In the genomic region with DNA sequence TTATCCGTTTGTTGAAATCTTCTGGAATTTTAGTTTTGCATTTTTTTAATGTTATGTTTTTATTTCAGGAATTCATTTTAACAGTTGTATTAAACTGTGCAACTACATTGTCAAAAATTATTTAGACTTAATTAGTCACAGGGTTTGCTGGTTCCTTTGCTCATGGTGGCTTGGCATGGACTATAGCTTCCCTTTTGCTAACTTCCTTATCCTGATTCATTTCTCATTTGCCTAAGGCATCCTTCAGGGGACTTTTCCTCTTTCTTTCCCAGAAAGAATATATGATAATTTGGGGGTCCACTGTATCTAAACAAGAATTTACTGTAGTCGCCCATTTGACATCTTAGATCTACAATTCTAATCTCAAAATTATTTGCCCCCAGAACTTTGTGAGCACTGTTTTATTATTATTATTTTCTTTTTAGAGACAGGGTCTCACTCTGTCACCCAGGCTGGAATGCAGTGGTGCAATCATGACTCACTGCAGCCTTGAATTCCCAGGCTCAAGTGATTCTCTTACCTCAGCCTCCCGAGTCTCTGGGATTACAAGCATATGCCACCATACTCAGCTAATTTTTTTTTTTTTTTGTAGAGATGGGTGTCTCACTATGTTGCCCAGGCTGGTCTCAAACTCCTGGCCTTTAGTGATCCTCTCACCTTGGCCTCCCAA, we compare ENCODE assay signal across 13 cellular contexts. TPM values are rescaled to one million over a fixed set of nuclear protein-coding genes. Genes with fewer than 3 reads are reported as not detected.
A peak's percentile ranks its signal among the peaks of the same experiment; 100 is the strongest.
DNase-seq lines count a peak whose midpoint lies in the region; ATAC-seq and TF ChIP-seq lines count a peak whose summit lies in the region.
"Had no signal": no experiment of that assay in that cellular context is flagged by ENCODE, and none has a peak within 500 bp of the region (broad histone marks: within the 10 kb centered on the region; RNA-seq: fewer than 3 reads in every experiment).

No MANE protein-coding gene starts in this region.

- TF ChIP-seq CTCF in IMR-90 (conservative IDR thresholded peaks at IDR 0.05; ENCODE audit: low read depth, low read length) = no peak
- TF ChIP-seq CTCF in mammary epithelial cell (conservative IDR thresholded peaks at IDR 0.05 in 1 of 2, IDR thresholded peaks at IDR 0.05 in 1 of 2; ENCODE audit: extremely low read depth in 1 of 2, insufficient read depth in 1 of 2, low read depth in 1 of 2, low read length in 2 of 2) = no peak
- TF ChIP-seq CTCF in WTC11 (IDR thresholded peaks at IDR 0.05) = no peak

- no peak overlapping the region for H2BK15ac ChIP-seq in IMR-90 (ENCODE audit: low read depth, low read length)

- TF ChIP-seq POLR2A in IMR-90 (IDR thresholded peaks at IDR 0.05; ENCODE audit: low read depth, low read length) = no peak

- H3K27me3 ChIP-seq in IMR-90 (ENCODE audit: control insufficient read depth, insufficient read depth, low read length) = no peaks in the 10 kb centered on the region
- H3K27me3 ChIP-seq in mammary epithelial cell (ENCODE audit: insufficient read depth, low read length) = no peaks in the 10 kb centered on the region
- H3K27me3 ChIP-seq in CD4-positive, alpha-beta memory T cell (ENCODE audit: insufficient read depth, low read length) = no peaks in the 10 kb centered on the region
- H3K27me3 ChIP-seq: heart right ventricle had no signal

- no TSS peak for BruUV-seq in IMR-90 (replicated peaks; lab: Mats Ljungman, UMichigan)
- no TSS peak for BruUV-seq in mammary epithelial cell (replicated peaks; lab: Mats Ljungman, UMichigan)

- WGBS in IMR-90 (ENCODE audit: extremely low coverage in 2 of 2, insufficient read length in 1 of 2), 2 experiments = no CpG with 5 or more reads among the region's 3 CpGs
- 62% methylated on average over 3 of the region's 3 CpGs for WGBS in mammary epithelial cell (ENCODE audit: low coverage, missing lambda C conversion rate)

- H3K4ac ChIP-seq in IMR-90 (ENCODE audit: low read depth, low read length) = peak overlapping the region; percentile 2; the same call in 1 of the 2 replicates

- H2BK120ac ChIP-seq in IMR-90 (ENCODE audit: low read depth, low read length) = no peak overlapping the region

- H2BK5ac ChIP-seq in IMR-90 (ENCODE audit: low read depth, low read length, poor library complexity, severe bottlenecking) = peak overlapping the region; percentile 29

- H2AK5ac ChIP-seq in IMR-90 (ENCODE audit: low read depth, low read length) = no peak overlapping the region

- H3K36me3 Mint-ChIP-seq in WTC11 = no peaks in the 10 kb centered on the region
- H3K36me3 Mint-ChIP-seq in CD4-positive, alpha-beta memory T cell = peaks cover 15% of the 10 kb centered on the region in 2 donors

- ATAC-seq in IMR-90 (ENCODE audit: low read depth) = peak; percentile 88
- no peak for ATAC-seq in GM21447 (IDR thresholded peaks at IDR 0.05; ENCODE audit: unreplicated experiment)
- no peak for ATAC-seq in HG02610 (IDR thresholded peaks at IDR 0.05; ENCODE audit: unreplicated experiment)
- ATAC-seq in WTC11 = no peak
- ATAC-seq: heart right ventricle had no signal

- H4K8ac ChIP-seq in IMR-90 (ENCODE audit: low read depth in 2 of 2, low read length in 2 of 2) = no peak overlapping the region

- H3K4me3 ChIP-seq in IMR-90 (ENCODE audit: insufficient read depth, low read depth, low read length) (no peak overlapping the region), mammary epithelial cell (replicated peaks in 1 of 3; ENCODE audit: insufficient read depth in 1 of 3, low read depth in 2 of 3, low read length in 3 of 3) (no peak overlapping the region)
- H3K4me3 ChIP-seq in CD4-positive, alpha-beta memory T cell (ENCODE audit: low read length in 2 of 2) = no peak overlapping the region
- H3K4me3 ChIP-seq: heart right ventricle, thoracic aorta had no signal

- peak; percentile 51 for DNase-seq in CD1c-positive myeloid dendritic cell (ENCODE audit: extremely low spot score)
- DNase-seq in IMR-90 = peak; percentile 82
- DNase-seq in mammary epithelial cell = peak; percentile 59
- DNase-seq in kidney glomerular epithelial cell (lab: John Stamatoyannopoulos, UW) = peak; percentile 18
- no peak for DNase-seq in WTC11 (ENCODE audit: low spot score)
- no peak for DNase-seq in CD4-positive, alpha-beta memory T cell
- DNase-seq: activated T-cell treated with anti-CD3 and anti-CD28 coated beads, Interleukin-2, amount 50 U/mL, for 1 hour; caudate nucleus; heart right ventricle; retina had no signal

- TF ChIP-seq RAD21 in IMR-90 (IDR thresholded peaks at IDR 0.05; ENCODE audit: low read length) = no peak

- no peaks in the 10 kb centered on the region for H3K4me1 Mint-ChIP-seq in WTC11
- H3K4me1 Mint-ChIP-seq in CD4-positive, alpha-beta memory T cell = no peaks in the 10 kb centered on the region

- H3K27ac ChIP-seq in IMR-90 (ENCODE audit: insufficient read depth, low read length) = no peak overlapping the region
- no peak overlapping the region for H3K27ac ChIP-seq in mammary epithelial cell (ENCODE audit: insufficient read depth, low read depth, low read length)
- H3K27ac ChIP-seq in CD4-positive, alpha-beta memory T cell (ENCODE audit: low read depth, low read length) = no peak overlapping the region
- H3K27ac ChIP-seq: thoracic aorta had no signal

- no peak overlapping the region for H3K23ac ChIP-seq in IMR-90 (ENCODE audit: low read depth, low read length)

- no peaks in the 10 kb centered on the region for H3K79me2 ChIP-seq in mammary epithelial cell (ENCODE audit: insufficient read depth, low read length)

- H3K9me3 Mint-ChIP-seq in WTC11 = no peaks in the 10 kb centered on the region
- H3K9me3 Mint-ChIP-seq in CD4-positive, alpha-beta memory T cell = peaks cover 0 to 3% (median 0%) of the 10 kb centered on the region in 8 donors

- POLR2A ChIA-PET in IMR-90 (lab: Charles Lee; ENCODE audit: unreplicated experiment) (no interaction called here), WTC11 (lab: Charles Lee) (no interaction called here)
- POLR2A ChIA-PET in CD4-positive, alpha-beta memory T cell (lab: Charles Lee; ENCODE audit: partially characterized antibody) = no interaction called here

- no peak overlapping the region for H2AK9ac ChIP-seq in IMR-90 (replicated peaks; ENCODE audit: low read depth, low read length, poor library complexity)

- no peaks in the 10 kb centered on the region for H3K9me3 ChIP-seq in IMR-90 (ENCODE audit: control insufficient read depth, insufficient read depth, low read length)
- no peaks in the 10 kb centered on the region for H3K9me3 ChIP-seq in mammary epithelial cell (replicated peaks; ENCODE audit: insufficient read depth, low read length)
- H3K9me3 ChIP-seq in CD4-positive, alpha-beta memory T cell (ENCODE audit: control insufficient read depth in 1 of 2, low read length in 2 of 2) = no peaks in the 10 kb centered on the region
- H3K9me3 ChIP-seq: heart right ventricle, thoracic aorta had no signal

- H2BK20ac ChIP-seq in IMR-90 (ENCODE audit: low read depth, low read length) = no peak overlapping the region

- 0 out of 2 replicates have a peak overlapping the region, but pooled peaks have one; percentile 21 for H3K14ac ChIP-seq in IMR-90 (replicated peaks; ENCODE audit: low read depth, low read length)

- no peak overlapping the region for H3K4me3 Mint-ChIP-seq in WTC11
- H3K4me3 Mint-ChIP-seq in CD4-positive, alpha-beta memory T cell = no peak overlapping the region

- H3K18ac ChIP-seq in IMR-90 (ENCODE audit: low read depth, low read length) = no peak overlapping the region

- H4K91ac ChIP-seq in IMR-90 (ENCODE audit: insufficient read depth, low read depth, low read length) = no peak overlapping the region

- no peak overlapping the region for H2AFZ ChIP-seq in IMR-90 (replicated peaks; ENCODE audit: low read length, poor library complexity)
- H2AFZ ChIP-seq in mammary epithelial cell (ENCODE audit: low read depth, low read length) = no peak overlapping the region

- H4K20me1 ChIP-seq in IMR-90 (ENCODE audit: insufficient read depth, low read length) (no peaks in the 10 kb centered on the region), mammary epithelial cell (ENCODE audit: insufficient read depth, low read length) (no peaks in the 10 kb centered on the region)

- H3K9ac ChIP-seq in IMR-90 (ENCODE audit: low read depth, low read length) (no peak overlapping the region), mammary epithelial cell (ENCODE audit: insufficient read depth, low read length) (no peak overlapping the region)

- H3K27me3 Mint-ChIP-seq in WTC11 (ENCODE audit: low read depth) = no peaks in the 10 kb centered on the region
- no peaks in the 10 kb centered on the region for H3K27me3 Mint-ChIP-seq in CD4-positive, alpha-beta memory T cell

- H4K5ac ChIP-seq in IMR-90 (ENCODE audit: low read depth, low read length) = no peak overlapping the region

- intact Hi-C loops in IMR-90 (cut with micrococcal nuclease) = no loop called here
- intact Hi-C loops in mammary epithelial cell (cut with micrococcal nuclease) = no loop called here
- intact Hi-C loops in CD4-positive, alpha-beta memory T cell (cut with micrococcal nuclease) = no loop called here

- CTCF ChIA-PET in IMR-90 (lab: Yijun Ruan, JAX) (no interaction called here), mammary epithelial cell (lab: Charles Lee; ENCODE audit: low non-redundant PET) (interaction anchor here (0.6 kb wide), 1 partner anchor 715 kb away, joined by 4 read pairs; no protein-coding TSS in a partner anchor), WTC11 (lab: Charles Lee) (interaction anchor here (0.9 kb wide), 1 partner anchor 12 kb away, joined by 3 read pairs; no protein-coding TSS in a partner anchor)
- CTCF ChIA-PET in CD4-positive, alpha-beta memory T cell (lab: Charles Lee; ENCODE audit: partially characterized antibody) = interaction anchor here (2.9 kb wide), 1 partner anchor 18 kb away, joined by 9 read pairs; no protein-coding TSS in a partner anchor

- no peak overlapping the region for H3K27ac Mint-ChIP-seq in WTC11
- H3K27ac Mint-ChIP-seq in CD4-positive, alpha-beta memory T cell = no peak overlapping the region

- H3K79me1 ChIP-seq in IMR-90 (ENCODE audit: low read depth in 1 of 2, low read length in 2 of 2) = 0 out of 4 replicates have a peak, but pooled peaks cover 3 to 6% of the 10 kb centered on the region in 2 experiments

- in situ Hi-C loops in IMR-90 (cut with MboI; ENCODE audit: low sequenced_read_pairs) (no loop called here), mammary epithelial cell (cut with MboI; ENCODE audit: low sequenced_read_pairs in 2 of 2) (no loop called here)

- H3K4me2 ChIP-seq in IMR-90 (ENCODE audit: low read depth, low read length) = no peak overlapping the region
- no peak overlapping the region for H3K4me2 ChIP-seq in mammary epithelial cell (ENCODE audit: insufficient read depth, low read depth, low read length)

- dilution Hi-C loops in IMR-90 (cut with HindIII; ENCODE audit: low sequenced_read_pairs, unreplicated experiment) (no loop called here), mammary epithelial cell (cut with HindIII; ENCODE audit: low sequenced_read_pairs) (no loop called here)

- H3K4me1 ChIP-seq in IMR-90 (ENCODE audit: control insufficient read depth, insufficient read depth, low read length) (peaks cover 4% of the 10 kb centered on the region; the same call in 1 of the 2 replicates), mammary epithelial cell (ENCODE audit: insufficient read depth, low read length) (peaks cover 9% of the 10 kb centered on the region)
- no peaks in the 10 kb centered on the region for H3K4me1 ChIP-seq in CD4-positive, alpha-beta memory T cell (ENCODE audit: insufficient read depth, low read length)

- no peaks in the 10 kb centered on the region; the same call in 1 of the 2 replicates for H3K36me3 ChIP-seq in IMR-90 (ENCODE audit: control insufficient read depth, insufficient read depth, low read length)
- H3K36me3 ChIP-seq in mammary epithelial cell (ENCODE audit: insufficient read depth, low read length) = no peaks in the 10 kb centered on the region
- no peaks in the 10 kb centered on the region for H3K36me3 ChIP-seq in CD4-positive, alpha-beta memory T cell (ENCODE audit: insufficient read depth, low read length)

- H3K56ac ChIP-seq in IMR-90 (ENCODE audit: extremely low read depth, insufficient read depth, low read length) = no peak overlapping the region

- H3K9me1 ChIP-seq in IMR-90 (ENCODE audit: insufficient read depth, low read length) = peaks cover 4% of the 10 kb centered on the region; the same call in 1 of the 2 replicates

RNA-seq across cellular contexts. Expression of a gene that starts 13.9 kb away (rescaled TPM):
- total RNA-seq in IMR-90 (2012; rRNA removed) (25.8 and 27.1 TPM in 2 replicates), mammary epithelial cell (10 to 100 TPM in 1 of 2 donors, 1 to 10 TPM in 1; 9.0 to 18.3 TPM), WTC11 (2021) (6.4 to 7.1 TPM (median 6.7 TPM) in 3 replicates)
- polyA plus RNA-seq in IMR-90 (2012; rRNA removed) (7.2 and 8.2 TPM in 2 replicates), mammary epithelial cell (10.4 TPM)
- 1.8 and 2.8 TPM in 2 replicates for polyA plus RNA-seq in IMR-90 (2012; cell fraction: cytosol; rRNA removed)
- polyA plus RNA-seq in IMR-90 (2012; cell fraction: nucleus; rRNA removed; ENCODE audit: low replicate concordance) = 1.6 and 5.9 TPM in 2 replicates
- polyA minus RNA-seq in mammary epithelial cell = 6.3 TPM
- 10 to 100 TPM; 16.2 to 17.1 TPM for total RNA-seq in CD4-positive, alpha-beta memory T cell
- polyA plus RNA-seq in CD4-positive, alpha-beta memory T cell = 10 to 100 TPM in 1 of 2 donors, 1 to 10 TPM in 1; 4.8 to 12.1 TPM

Comparison
In these comparisons a context has a peak if more than half of its experiments do, and no peak if none do; other contexts are left out.
1. DNase-seq: peak in CD1c-positive myeloid dendritic cell (single experiment), IMR-90 (single experiment), mammary epithelial cell (single experiment) and kidney glomerular epithelial cell (single experiment); none in WTC11 (single experiment) and CD4-positive, alpha-beta memory T cell (0 of 5).